Comparison of ENCODE assay signal across 8 cellular contexts in genomic region chr17:30602027-30602795, GRCh38.
DNase-seq lines count a peak whose midpoint lies in the region; ATAC-seq and TF ChIP-seq lines count a peak whose summit lies in the region.
"Not testable (repeated sequence)": the region's sequence is repeated elsewhere in the genome, so short reads cannot be mapped to it uniquely, and the experiment has no call there.

No MANE protein-coding gene starts in this region.

- CTCF ChIA-PET in IMR-90 (lab: Yijun Ruan, JAX), result not testable (repeated sequence)

- H3K27me3 ChIP-seq in IMR-90 (ENCODE audit: control insufficient read depth, insufficient read depth, low read length); heart right ventricle; stomach: not testable (repeated sequence)

- not testable (repeated sequence) for H3K14ac ChIP-seq in IMR-90 (replicated peaks; ENCODE audit: low read depth, low read length)

- TF ChIP-seq CTCF in IMR-90 (conservative IDR thresholded peaks at IDR 0.05; ENCODE audit: low read depth, low read length); choroid plexus epithelial cell (conservative IDR thresholded peaks at IDR 0.05; ENCODE audit: low read depth, low read length); heart right ventricle (IDR thresholded peaks at IDR 0.05); natural killer cell (IDR thresholded peaks at IDR 0.05); stomach (IDR thresholded peaks at IDR 0.05): not testable (repeated sequence)

- not testable (repeated sequence) for H4K91ac ChIP-seq in IMR-90 (ENCODE audit: insufficient read depth, low read depth, low read length)

- not testable (repeated sequence) for H3K56ac ChIP-seq in IMR-90 (ENCODE audit: extremely low read depth, insufficient read depth, low read length)

- not testable (repeated sequence) for H3K9me3 ChIP-seq in IMR-90 (ENCODE audit: control insufficient read depth, insufficient read depth, low read length); heart right ventricle; stomach

- not testable (repeated sequence) for TF ChIP-seq POLR2A in IMR-90 (IDR thresholded peaks at IDR 0.05; ENCODE audit: low read depth, low read length); stomach (IDR thresholded peaks at IDR 0.05)

- H3K4me3 Mint-ChIP-seq in activated T-helper 1 cell treated with anti-CD3 and anti-CD28 coated beads, Interleukin-12 subunit alpha, Interleukin-12 subunit beta, Interleukin-2, Interleukin-4 antibody, amounts not matched to agents 30 ng/mL and 10 ng/mL and 1 ng/mL, durations not matched to agents 14 hours and 24 hours and 36 hours, result peak overlapping the region; percentile 78
- H3K4me3 Mint-ChIP-seq in natural killer cell, result peak overlapping the region; percentile 88

- peak overlapping the region; percentile 65; the same call in 1 of the 2 replicates for H3K23ac ChIP-seq in IMR-90 (ENCODE audit: low read depth, low read length)

- not testable (repeated sequence) for H2AK5ac ChIP-seq in IMR-90 (ENCODE audit: low read depth, low read length)

- ATAC-seq in IMR-90 (ENCODE audit: low read depth); heart right ventricle; natural killer cell: not testable (repeated sequence)

- TF ChIP-seq EP300 in stomach (IDR thresholded peaks at IDR 0.05), result not testable (repeated sequence)

- not testable (repeated sequence) for H3K36me3 ChIP-seq in IMR-90 (ENCODE audit: control insufficient read depth, insufficient read depth, low read length); heart right ventricle; stomach

- H3K9me3 Mint-ChIP-seq in activated T-helper 1 cell treated with anti-CD3 and anti-CD28 coated beads, Interleukin-12 subunit alpha, Interleukin-12 subunit beta, Interleukin-2, Interleukin-4 antibody, amounts not matched to agents 30 ng/mL and 10 ng/mL and 1 ng/mL, durations not matched to agents 14 hours and 24 hours and 36 hours; natural killer cell: not testable (repeated sequence)

- DNase-seq in Caki2 (ENCODE audit: low read depth) (peak; percentile 50), IMR-90 (peak; percentile 50), RKO (ENCODE audit: low spot score) (peak; percentile 12)
- DNase-seq in activated T-helper 1 cell treated with anti-CD3 and anti-CD28 coated beads, Interleukin-12 subunit alpha, Interleukin-12 subunit beta, Interleukin-2, Interleukin-4 antibody, amounts not matched to agents 30 ng/mL and 10 ng/mL and 1 ng/mL, durations not matched to agents 14 hours and 24 hours and 36 hours (ENCODE audit: low spot score); choroid plexus epithelial cell (ENCODE audit: low read depth); heart right ventricle; natural killer cell; stomach: not testable (repeated sequence)

- peak overlapping the region; percentile 92 for H3K4me2 ChIP-seq in IMR-90 (ENCODE audit: low read depth, low read length)

- not testable (repeated sequence) for H2BK20ac ChIP-seq in IMR-90 (ENCODE audit: low read depth, low read length)

- not testable (repeated sequence) for H3K4ac ChIP-seq in IMR-90 (ENCODE audit: low read depth, low read length)

- H3K36me3 Mint-ChIP-seq in activated T-helper 1 cell treated with anti-CD3 and anti-CD28 coated beads, Interleukin-12 subunit alpha, Interleukin-12 subunit beta, Interleukin-2, Interleukin-4 antibody, amounts not matched to agents 30 ng/mL and 10 ng/mL and 1 ng/mL, durations not matched to agents 14 hours and 24 hours and 36 hours (ENCODE audit: low read depth); natural killer cell: not testable (repeated sequence)

- 17% methylated on average over 3 of the region's 7 CpGs; no CpG with 5 or more reads in 1 of the 2 experiments for WGBS in IMR-90 (ENCODE audit: extremely low coverage in 2 of 2, insufficient read length in 1 of 2), 2 experiments
- 31 to 50% methylated on average over 6 to 7 of the region's 7 CpGs for WGBS in heart right ventricle, 2 donors
- WGBS in stomach, 5 donors, result 36 to 40% (median 38%) methylated on average over 6 to 7 of the region's 7 CpGs

- peaks cover 24% of the 10 kb centered on the region for H3K27me3 Mint-ChIP-seq in activated T-helper 1 cell treated with anti-CD3 and anti-CD28 coated beads, Interleukin-12 subunit alpha, Interleukin-12 subunit beta, Interleukin-2, Interleukin-4 antibody, amounts not matched to agents 30 ng/mL and 10 ng/mL and 1 ng/mL, durations not matched to agents 14 hours and 24 hours and 36 hours (ENCODE audit: insufficient read depth)
- H3K27me3 Mint-ChIP-seq in natural killer cell (ENCODE audit: low read depth in 2 of 2), result not testable (repeated sequence)

- H3K4me3 ChIP-seq in IMR-90 (ENCODE audit: insufficient read depth, low read depth, low read length) (peak overlapping the region; percentile 31; the same call in 1 of the 2 replicates), choroid plexus epithelial cell (ENCODE audit: low read depth, low read length) (peak overlapping the region; percentile 36), heart right ventricle (peak overlapping the region in 6 of 10 donors; percentile 2 to 96 (median 86)), stomach (peak overlapping the region in 3 of 4 donors; percentile 26 to 79 (median 78))

- not testable (repeated sequence) for H2BK5ac ChIP-seq in IMR-90 (ENCODE audit: low read depth, low read length, poor library complexity, severe bottlenecking)

- in situ Hi-C loops in Caki2 (cut with HindIII; ENCODE audit: low pct_unique_long_range_greater_than_20kb, low sequenced_read_pairs); IMR-90 (cut with MboI; ENCODE audit: low sequenced_read_pairs): not testable (repeated sequence)

- not testable (repeated sequence) for H2AK9ac ChIP-seq in IMR-90 (replicated peaks; ENCODE audit: low read depth, low read length, poor library complexity)

- H2BK15ac ChIP-seq in IMR-90 (ENCODE audit: low read depth, low read length), result not testable (repeated sequence)

- peaks cover 19% of the 10 kb centered on the region for H3K4me1 Mint-ChIP-seq in activated T-helper 1 cell treated with anti-CD3 and anti-CD28 coated beads, Interleukin-12 subunit alpha, Interleukin-12 subunit beta, Interleukin-2, Interleukin-4 antibody, amounts not matched to agents 30 ng/mL and 10 ng/mL and 1 ng/mL, durations not matched to agents 14 hours and 24 hours and 36 hours (ENCODE audit: low read depth)
- peaks cover 30 to 35% of the 10 kb centered on the region in 2 donors for H3K4me1 Mint-ChIP-seq in natural killer cell

- not testable (repeated sequence) for H3K9ac ChIP-seq in IMR-90 (ENCODE audit: low read depth, low read length)

- H4K8ac ChIP-seq in IMR-90 (ENCODE audit: low read depth in 2 of 2, low read length in 2 of 2), result not testable (repeated sequence)

- not testable (repeated sequence) for H3K9me1 ChIP-seq in IMR-90 (ENCODE audit: insufficient read depth, low read length)

- not testable (repeated sequence) for H4K20me1 ChIP-seq in IMR-90 (ENCODE audit: insufficient read depth, low read length)

- POLR2A ChIA-PET in IMR-90 (lab: Charles Lee; ENCODE audit: unreplicated experiment), result interaction anchor here (0.5 kb wide), 1 partner anchor 212 kb away, joined by 9 read pairs; no protein-coding TSS in a partner anchor

- H3K27ac ChIP-seq in IMR-90 (ENCODE audit: insufficient read depth, low read length); heart right ventricle; stomach: not testable (repeated sequence)

- H3K27ac Mint-ChIP-seq in activated T-helper 1 cell treated with anti-CD3 and anti-CD28 coated beads, Interleukin-12 subunit alpha, Interleukin-12 subunit beta, Interleukin-2, Interleukin-4 antibody, amounts not matched to agents 30 ng/mL and 10 ng/mL and 1 ng/mL, durations not matched to agents 14 hours and 24 hours and 36 hours, result not testable (repeated sequence)
- peak overlapping the region; percentile 52 to 75 for H3K27ac Mint-ChIP-seq in natural killer cell

- BruUV-seq in IMR-90 (replicated peaks; lab: Mats Ljungman, UMichigan), result TSS peak; percentile 25

- H3K79me1 ChIP-seq in IMR-90 (ENCODE audit: low read depth in 1 of 2, low read length in 2 of 2), result peaks cover 2 to 30% of the 10 kb centered on the region in 2 experiments

- intact Hi-C loops in IMR-90 (cut with micrococcal nuclease), result loop anchor here (5.0 to 10.0 kb wide), 2 partner anchors 80 to 93 kb away; no protein-coding TSS in a partner anchor
- intact Hi-C loops in activated T-helper 1 cell treated with anti-CD3 and anti-CD28 coated beads, Interleukin-12 subunit alpha, Interleukin-12 subunit beta, Interleukin-2, Interleukin-4 antibody, amounts not matched to agents 30 ng/mL and 10 ng/mL and 1 ng/mL, durations not matched to agents 14 hours and 24 hours and 36 hours (cut with micrococcal nuclease), result loop anchor here (5.0 kb wide), 2 partner anchors 115 to 125 kb away; partner anchors contain the start of gene GOSR1
- intact Hi-C loops in heart right ventricle (cut with DNase I); stomach (cut with DNase I; ENCODE audit: low total_unique reads): not testable (repeated sequence)
- intact Hi-C loops in natural killer cell (cut with micrococcal nuclease), result loop anchor here (10.0 kb wide), 1 partner anchor 113 kb away; no protein-coding TSS in a partner anchor

- not testable (repeated sequence) for H3K18ac ChIP-seq in IMR-90 (ENCODE audit: low read depth, low read length)

- H3K4me1 ChIP-seq in IMR-90 (ENCODE audit: control insufficient read depth, insufficient read depth, low read length), result not testable (repeated sequence)
- H3K4me1 ChIP-seq in heart right ventricle (peaks cover 0 to 26% (median 8%) of the 10 kb centered on the region in 9 donors), stomach (peaks cover 7 to 40% (median 11%) of the 10 kb centered on the region in 4 donors)

- not testable (repeated sequence) for H2BK120ac ChIP-seq in IMR-90 (ENCODE audit: low read depth, low read length)

- dilution Hi-C loops in IMR-90 (cut with HindIII; ENCODE audit: low sequenced_read_pairs, unreplicated experiment), result not testable (repeated sequence)

- not testable (repeated sequence) for TF ChIP-seq RAD21 in IMR-90 (IDR thresholded peaks at IDR 0.05; ENCODE audit: low read length)

- not testable (repeated sequence) for H2AFZ ChIP-seq in IMR-90 (replicated peaks; ENCODE audit: low read length, poor library complexity)

- not testable (repeated sequence) for H4K5ac ChIP-seq in IMR-90 (ENCODE audit: low read depth, low read length)

Comparison
In these comparisons a context has a peak if more than half of its experiments do, and no peak if none do; other contexts are left out.
1. H3K4me3 ChIP-seq: peak in every context shown above with its lines; median percentile 86 in heart right ventricle; 78 in stomach; 36 in choroid plexus epithelial cell; 31 in IMR-90.